8 cellular contexts compared by ENCODE assay signal in the genomic region with DNA sequence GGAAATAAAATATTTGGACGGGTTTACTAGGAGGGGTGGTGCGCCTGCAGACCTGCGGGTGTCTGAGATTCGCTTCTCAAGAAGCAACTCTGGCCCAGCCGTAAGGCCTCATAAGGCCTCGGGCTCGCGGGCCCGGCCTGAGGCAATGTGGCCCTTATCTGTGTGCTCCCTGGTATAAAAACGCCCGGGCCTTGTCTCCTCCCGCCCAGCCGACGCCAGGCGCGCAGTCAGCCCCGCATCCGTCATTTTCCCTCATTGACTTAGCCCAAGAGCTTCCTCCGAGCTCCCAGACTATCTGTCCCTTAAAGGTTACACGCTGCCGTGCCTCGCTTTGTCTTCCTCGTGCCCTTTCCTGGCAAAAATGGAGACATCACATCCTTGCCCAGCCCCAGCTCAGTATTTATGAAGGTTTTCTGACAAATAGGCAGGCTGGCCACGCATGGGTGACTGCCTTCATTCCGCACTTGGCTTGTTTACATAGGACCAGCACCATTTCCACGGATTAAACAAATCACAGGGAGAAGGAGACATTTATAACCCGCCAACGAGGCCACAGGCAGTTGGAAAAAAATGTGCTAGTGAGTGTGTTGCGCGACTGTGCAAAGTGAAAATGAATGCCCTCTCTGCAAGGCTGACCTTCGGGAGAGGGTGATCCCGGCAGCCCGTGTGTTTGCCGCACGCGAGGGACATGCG.
DNase-seq lines count a peak whose midpoint lies in the region; ATAC-seq and TF ChIP-seq lines count a peak whose summit lies in the region.

No MANE protein-coding gene starts in this region.

- H3K4me3 Mint-ChIP-seq in MCF 10A (ENCODE audit: unreplicated experiment): no peak overlapping the region
- H3K4me3 Mint-ChIP-seq in naive B cell: peak overlapping the region; percentile 62 to 96 (median 88)

- H3K27me3 Mint-ChIP-seq in MCF 10A (ENCODE audit: insufficient read depth, unreplicated experiment): no peaks in the 10 kb centered on the region
- H3K27me3 Mint-ChIP-seq in naive B cell: peaks cover 5 to 21% (median 13%) of the 10 kb centered on the region in 3 donors

- no peaks in the 10 kb centered on the region for H3K4me1 ChIP-seq in breast epithelium
- H3K4me1 ChIP-seq in duodenal mucosa (ENCODE audit: control insufficient read depth in 1 of 2, insufficient read depth in 2 of 2, low read length in 2 of 2): peaks cover 7 to 13% of the 10 kb centered on the region in 2 donors
- H3K4me1 ChIP-seq in urinary bladder (ENCODE audit: insufficient read depth): no peaks in the 10 kb centered on the region

- no peak for TF ChIP-seq POLR2A in breast epithelium (IDR thresholded peaks at IDR 0.05)

- POLR2A ChIA-PET in MCF 10A (lab: Yijun Ruan, JAX): interaction anchor here (0.5 to 0.7 kb wide), 2 partner anchors 77 to 1462 kb away, joined by 3 read pairs; no protein-coding TSS in a partner anchor

- no peak overlapping the region for H3K27ac Mint-ChIP-seq in MCF 10A (ENCODE audit: low read depth, unreplicated experiment)
- peak overlapping the region in 2 of 6 donors; percentile 8 to 91 for H3K27ac Mint-ChIP-seq in naive B cell

- H3K27ac ChIP-seq in breast epithelium (no peak overlapping the region), duodenal mucosa (ENCODE audit: low read depth, low read length) (no peak overlapping the region), urinary bladder (ENCODE audit: low read depth) (no peak overlapping the region)

- H3K9me3 Mint-ChIP-seq in MCF 10A (ENCODE audit: unreplicated experiment) (no peaks in the 10 kb centered on the region), naive B cell (peaks cover 0 to 3% (median 0%) of the 10 kb centered on the region in 7 donors)

- intact Hi-C loops in breast epithelium (cut with DNase I; ENCODE audit: low total_unique reads) (no loop called here), MCF 10A (cut with micrococcal nuclease) (no loop called here)

- H3K9me3 ChIP-seq in breast epithelium: no peaks in the 10 kb centered on the region
- H3K9me3 ChIP-seq in duodenal mucosa (ENCODE audit: control insufficient read depth in 1 of 2, low read length in 2 of 2): no peaks in the 10 kb centered on the region

- TF ChIP-seq CTCF in breast epithelium (IDR thresholded peaks at IDR 0.05) (no peak), MCF 10A (IDR thresholded peaks at IDR 0.05; ENCODE audit: unreplicated experiment) (no peak), GM13977 (IDR thresholded peaks at IDR 0.05; ENCODE audit: extremely low read depth, insufficient read depth, missing control alignments) (no peak)

- ATAC-seq in naive B cell (ENCODE audit: low read depth in 2 of 2): no peak
- ATAC-seq in HG03442 (IDR thresholded peaks at IDR 0.05; ENCODE audit: unreplicated experiment): no peak

- DNase-seq in breast epithelium (ENCODE audit: low spot score in 2 of 2) (no peak), MCF 10A (ENCODE audit: unreplicated experiment) (no peak), naive B cell (no peak), HuH-7.5 (ENCODE audit: low spot score) (no peak), GM13977 (ENCODE audit: low spot score) (no peak)

- no peaks in the 10 kb centered on the region for H3K36me3 Mint-ChIP-seq in MCF 10A (ENCODE audit: insufficient read depth, unreplicated experiment)
- no peaks in the 10 kb centered on the region for H3K36me3 Mint-ChIP-seq in naive B cell

- H3K4me3 ChIP-seq in breast epithelium: peak overlapping the region in 2 of 3 donors; percentile 46 to 77
- H3K4me3 ChIP-seq in duodenal mucosa (ENCODE audit: low read depth in 1 of 2, low read length in 2 of 2): peak overlapping the region; percentile 71
- peak overlapping the region; percentile 55 for H3K4me3 ChIP-seq in urinary bladder (ENCODE audit: low read depth, low read length)

- no peaks in the 10 kb centered on the region for H3K27me3 ChIP-seq in breast epithelium
- H3K27me3 ChIP-seq in duodenal mucosa (ENCODE audit: control insufficient read depth in 1 of 2, insufficient read depth in 2 of 2, low read length in 2 of 2): peaks cover 34 to 68% of the 10 kb centered on the region in 2 donors

- in situ Hi-C loops in GM13977 (cut with MboI; ENCODE audit: low pct_unique_long_range_greater_than_20kb, low sequenced_read_pairs, unreplicated experiment): no loop called here

- H3K4me1 Mint-ChIP-seq in MCF 10A (ENCODE audit: insufficient read depth, unreplicated experiment) (no peaks in the 10 kb centered on the region), naive B cell (peaks cover 12 to 27% (median 26%) of the 10 kb centered on the region in 3 donors)

- CTCF ChIA-PET in MCF 10A (lab: Yijun Ruan, JAX): interaction anchor here (0.7 to 1.2 kb wide), 2 partner anchors 12 to 56 kb away, joined by 3 to 4 read pairs; no protein-coding TSS in a partner anchor

- no TSS peak for BruUV-seq in MCF 10A (replicated peaks; lab: Mats Ljungman, UMichigan)

- H3K36me3 ChIP-seq in breast epithelium (no peaks in the 10 kb centered on the region), duodenal mucosa (ENCODE audit: control insufficient read depth in 1 of 2, insufficient read depth in 2 of 2, low read length in 2 of 2) (no peaks in the 10 kb centered on the region), urinary bladder (ENCODE audit: insufficient read depth) (no peaks in the 10 kb centered on the region)

- H3K9ac ChIP-seq in duodenal mucosa (ENCODE audit: low read depth in 1 of 2, low read length in 2 of 2): no peak overlapping the region

- 70% methylated on average over 37 of the region's 37 CpGs for WGBS in urinary bladder
